In genomic region chr17:80696964-80697363, GRCh38 we compare ENCODE assay signal across 20 cellular contexts.
A peak's percentile ranks its signal among the peaks of the same experiment; 100 is the strongest.
DNase-seq lines count a peak whose midpoint lies in the region; ATAC-seq and TF ChIP-seq lines count a peak whose summit lies in the region.
"Had no signal": no experiment of that assay in that cellular context is flagged by ENCODE, and none has a peak within 500 bp of the region (broad histone marks: within the 10 kb centered on the region; RNA-seq: fewer than 3 reads in every experiment).

No MANE protein-coding gene starts in this region.

- H3K4me3 Mint-ChIP-seq in activated T-cell treated with anti-CD3 and anti-CD28 coated beads, Interleukin-2, amount 50 U/mL, for 72 hours, result peak overlapping the region in 1 of 2 donors; percentile 14
- H3K4me3 Mint-ChIP-seq in brain, result no peak overlapping the region
- no peak overlapping the region for H3K4me3 Mint-ChIP-seq in neural progenitor cell
- H3K4me3 Mint-ChIP-seq: CD14-positive monocyte had no signal

- peaks cover 4% of the 10 kb centered on the region for H3F3A ChIP-seq in neural progenitor cell (ENCODE audit: low read depth)

- peaks cover 44% of the 10 kb centered on the region for H3K4me1 ChIP-seq in neural progenitor cell

- peaks cover 32% of the 10 kb centered on the region for H3K79me2 ChIP-seq in neural progenitor cell (ENCODE audit: low read depth)

- CTCF ChIA-PET in RWPE1 (lab: Yijun Ruan, JAX), result no interaction called here

- peaks cover 5 to 7% of the 10 kb centered on the region in 2 donors for H3K36me3 Mint-ChIP-seq in activated T-cell treated with anti-CD3 and anti-CD28 coated beads, Interleukin-2, amount 50 U/mL, for 72 hours (ENCODE audit: insufficient read depth in 2 of 2)
- H3K36me3 Mint-ChIP-seq in brain (no peaks in the 10 kb centered on the region), neural progenitor cell (peaks cover 10% of the 10 kb centered on the region)
- H3K36me3 Mint-ChIP-seq: CD14-positive monocyte had no signal

- H2AFZ ChIP-seq in neural progenitor cell (replicated peaks), result no peak overlapping the region

- no peaks in the 10 kb centered on the region for H3K36me3 ChIP-seq in neural progenitor cell

- H3K4me1 Mint-ChIP-seq in activated T-cell treated with anti-CD3 and anti-CD28 coated beads, Interleukin-2, amount 50 U/mL, for 72 hours (ENCODE audit: low read depth), result peaks cover 46% of the 10 kb centered on the region
- peaks cover 79% of the 10 kb centered on the region for H3K4me1 Mint-ChIP-seq in brain
- H3K4me1 Mint-ChIP-seq in neural progenitor cell, result peaks cover 51% of the 10 kb centered on the region
- H3K4me1 Mint-ChIP-seq: CD14-positive monocyte had no signal

- no peaks in the 10 kb centered on the region for H3K27me3 Mint-ChIP-seq in activated T-cell treated with anti-CD3 and anti-CD28 coated beads, Interleukin-2, amount 50 U/mL, for 72 hours (ENCODE audit: low read depth)
- H3K27me3 Mint-ChIP-seq in brain, result peaks cover 3% of the 10 kb centered on the region
- peaks cover 3% of the 10 kb centered on the region for H3K27me3 Mint-ChIP-seq in neural progenitor cell (ENCODE audit: insufficient read depth, low read depth)

- H3K4me3 ChIP-seq in neural progenitor cell, result no peak overlapping the region
- H3K4me3 ChIP-seq: A549, GM12878, K562 had no signal

- H3K4me2 ChIP-seq in neural progenitor cell, result no peak overlapping the region
- H3K4me2 ChIP-seq: A549 had no signal

- no peak overlapping the region for H3K9ac ChIP-seq in neural progenitor cell

- TF ChIP-seq CTCF in RWPE1 (conservative IDR thresholded peaks at IDR 0.05; ENCODE audit: low read depth) (no peak), brain (conservative IDR thresholded peaks at IDR 0.05) (no peak), neural progenitor cell (IDR thresholded peaks at IDR 0.05) (no peak)

- H4K20me1 ChIP-seq in neural progenitor cell (ENCODE audit: low read depth), result peaks cover 18% of the 10 kb centered on the region

- H3K27ac ChIP-seq in RWPE1, result peak overlapping the region; percentile 8; the same call in 1 of the 2 replicates
- H3K27ac ChIP-seq in neural progenitor cell, result no peak overlapping the region
- H3K27ac ChIP-seq: A549, HL-60 had no signal

- no peaks in the 10 kb centered on the region for H3K9me3 ChIP-seq in neural progenitor cell (ENCODE audit: low read depth)
- H3K9me3 ChIP-seq: A549 had no signal

- no peaks in the 10 kb centered on the region for H3K27me3 ChIP-seq in neural progenitor cell

- POLR2A ChIA-PET in RWPE1 (lab: Yijun Ruan, JAX; ENCODE audit: low non-redundant PET), result no interaction called here

- DNase-seq in activated T-cell treated with anti-CD3 and anti-CD28 coated beads, Interleukin-2, amount 50 U/mL, for 72 hours, result peak in 1 of 2 donors; percentile 31
- no peak for DNase-seq in activated T-cell treated with anti-CD3 and anti-CD28 coated beads, Interleukin-2, amount 50 U/mL, for 1 hour
- DNase-seq in RWPE1 (ENCODE audit: low spot score) (no peak), neural progenitor cell (ENCODE audit: low spot score) (no peak), NCI-H446 treated with DMSO at 0.1 percent for 48 hours (lab: John Stamatoyannopoulos, UW) (no peak)
- no peak for DNase-seq in effector CD8-positive, alpha-beta T cell (lab: John Stamatoyannopoulos, UW)
- DNase-seq: COR-L47, DMS153, HCEC 1CT, NCI-H1092, NCI-H2107, NCI-H226, PC-3 had no signal

- H3K27ac Mint-ChIP-seq in activated T-cell treated with anti-CD3 and anti-CD28 coated beads, Interleukin-2, amount 50 U/mL, for 72 hours, result no peak overlapping the region
- peak overlapping the region in 3 of 5 experiments; percentile 58 to 86 (median 67) for H3K27ac Mint-ChIP-seq in brain
- H3K27ac Mint-ChIP-seq in neural progenitor cell, result peak overlapping the region; percentile 79

- peaks cover 8 to 10% of the 10 kb centered on the region in 2 donors for H3K9me3 Mint-ChIP-seq in activated T-cell treated with anti-CD3 and anti-CD28 coated beads, Interleukin-2, amount 50 U/mL, for 72 hours
- H3K9me3 Mint-ChIP-seq in brain, result peaks cover 0 to 5% (median 0%) of the 10 kb centered on the region in 5 experiments
- H3K9me3 Mint-ChIP-seq in neural progenitor cell, result peaks cover 9% of the 10 kb centered on the region

- peak; percentile 26 to 47 for ATAC-seq in activated T-cell treated with anti-CD3 and anti-CD28 coated beads, Interleukin-2, amount 50 U/mL, for 72 hours (replicated peaks in 1 of 2)
- no peak for ATAC-seq in HG02759 (IDR thresholded peaks at IDR 0.05; ENCODE audit: unreplicated experiment)
- ATAC-seq: A549, GM12878, K562, PC-3 had no signal
